ENCODE assay signal across 8 cellular contexts in the genomic region with DNA sequence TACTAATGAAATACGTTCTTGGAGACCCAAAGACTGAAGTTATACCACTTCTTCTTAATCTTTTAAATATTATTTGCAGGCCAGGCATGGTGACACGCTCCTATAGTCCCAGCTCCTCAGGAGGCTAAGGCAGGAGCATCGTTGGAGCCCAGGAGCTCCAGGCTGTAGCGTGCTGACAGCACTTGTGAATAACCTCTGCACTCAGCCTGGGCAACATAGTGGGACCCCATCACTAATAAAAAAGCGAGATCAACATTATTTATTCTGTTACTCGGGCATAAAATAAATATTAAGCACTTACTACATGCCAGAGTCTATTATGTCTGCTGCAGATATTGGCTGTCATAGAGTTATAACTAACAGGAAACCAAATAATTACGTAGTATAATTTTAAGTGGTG. TPM values are rescaled to one million over a fixed set of nuclear protein-coding genes. Genes with fewer than 3 reads are reported as not detected.
DNase-seq lines count a peak whose midpoint lies in the region; ATAC-seq, FAIRE-seq and TF ChIP-seq lines count a peak whose summit lies in the region.

No MANE protein-coding gene starts in this region.

- H3K36me3 ChIP-seq in GM23338 (ENCODE audit: insufficient read depth), result peaks cover 10% of the 10 kb centered on the region; the same call in 1 of the 2 replicates

- ATAC-seq in GM23338 (no peak), GM18868 (IDR thresholded peaks at IDR 0.05; ENCODE audit: unreplicated experiment) (no peak), HG02623 (IDR thresholded peaks at IDR 0.05; ENCODE audit: unreplicated experiment) (no peak)

- peaks cover 16% of the 10 kb centered on the region for H3K4me1 ChIP-seq in GM23338 (ENCODE audit: insufficient read depth)

- FAIRE-seq in GM19239 (lab: Jason Lieb, UNC), result no peak

- peaks cover 47% of the 10 kb centered on the region for H3K79me2 ChIP-seq in GM23338 (replicated peaks; ENCODE audit: insufficient read depth)

- H3K27ac Mint-ChIP-seq in GM23338 (no peak overlapping the region), glutamatergic neuron (ENCODE audit: unreplicated experiment) (no peak overlapping the region)

- peak overlapping the region; percentile 92 for H3K4me3 Mint-ChIP-seq in GM23338
- H3K4me3 Mint-ChIP-seq in glutamatergic neuron (ENCODE audit: unreplicated experiment), result peak overlapping the region; percentile 99

- no peaks in the 10 kb centered on the region for H3K27me3 ChIP-seq in GM23338 (ENCODE audit: insufficient read depth)

- H3K4me3 ChIP-seq in GM23338, result peak overlapping the region; percentile 93
- H3K4me3 ChIP-seq in skin epidermis, result peak overlapping the region; percentile 71 to 96 (median 94)

- H3K27me3 Mint-ChIP-seq in GM23338 (ENCODE audit: insufficient read depth, low read depth, poor library complexity) (peaks cover 4% of the 10 kb centered on the region), glutamatergic neuron (ENCODE audit: unreplicated experiment) (peaks cover 4% of the 10 kb centered on the region)

- H3K27ac ChIP-seq in GM23338 (ENCODE audit: low read depth), result peak overlapping the region; percentile 43; the same call in 1 of the 2 replicates
- peak overlapping the region; percentile 98 for H3K27ac ChIP-seq in VCaP
- H3K27ac ChIP-seq in skin epidermis, result peak overlapping the region in 13 of 21 experiments; percentile 17 to 97 (median 95)

- no peak for DNase-seq in GM23338 (ENCODE audit: low spot score)
- no peak for DNase-seq in glutamatergic neuron
- no peak for DNase-seq in GM19239 (ENCODE audit: insufficient read length, low spot score)
- DNase-seq in NCI-H1092 (lab: John Stamatoyannopoulos, UW), result no peak

- H3K4me1 Mint-ChIP-seq in GM23338 (peaks cover 20% of the 10 kb centered on the region), glutamatergic neuron (ENCODE audit: low read depth, unreplicated experiment) (peaks cover 4% of the 10 kb centered on the region)

- H3K36me3 Mint-ChIP-seq in GM23338 (ENCODE audit: low read depth), result peaks cover 38% of the 10 kb centered on the region
- H3K36me3 Mint-ChIP-seq in glutamatergic neuron (ENCODE audit: unreplicated experiment), result no peaks in the 10 kb centered on the region

- H3K9me3 Mint-ChIP-seq in GM23338 (peaks cover 5% of the 10 kb centered on the region; the same call in 2 of the 3 replicates), glutamatergic neuron (ENCODE audit: unreplicated experiment) (peaks cover 9% of the 10 kb centered on the region)

- H4K20me1 ChIP-seq in GM23338 (replicated peaks; ENCODE audit: insufficient read depth), result peaks cover 34% of the 10 kb centered on the region

- H3F3A ChIP-seq in GM23338 (replicated peaks; ENCODE audit: low read depth), result no peaks in the 10 kb centered on the region

- H3K9me2 ChIP-seq in GM23338 (ENCODE audit: insufficient read depth), result no peaks in the 10 kb centered on the region

- peak overlapping the region; percentile 97 for H3K4me2 ChIP-seq in GM23338

- TF ChIP-seq CTCF in GM23338 (conservative IDR thresholded peaks at IDR 0.05; ENCODE audit: low read depth in 2 of 2) (no peak), VCaP (conservative IDR thresholded peaks at IDR 0.05) (no peak), glutamatergic neuron (IDR thresholded peaks at IDR 0.05; ENCODE audit: partially characterized antibody, unreplicated experiment) (no peak)

- no peak overlapping the region for H2AFZ ChIP-seq in GM23338

TF ChIP-seq in GM23338, 12 proteins besides CTCF, POLR2A, EP300 and RAD21 (continues in another document):
- TF ChIP-seq CREB1 (CRISPR knock-in tag; IDR thresholded peaks at IDR 0.05; ENCODE audit: low read depth) (no peak), JUNB (IDR thresholded peaks at IDR 0.05; ENCODE audit: unreplicated experiment) (no peak), EZH2phosphoT487 (IDR thresholded peaks at IDR 0.05; ENCODE audit: unreplicated experiment) (no peak), ZNF114 (CRISPR knock-in tag; IDR thresholded peaks at IDR 0.05) (no peak), STAT1 (IDR thresholded peaks at IDR 0.05; ENCODE audit: unreplicated experiment) (no peak)
- TF ChIP-seq, protein P1, sequence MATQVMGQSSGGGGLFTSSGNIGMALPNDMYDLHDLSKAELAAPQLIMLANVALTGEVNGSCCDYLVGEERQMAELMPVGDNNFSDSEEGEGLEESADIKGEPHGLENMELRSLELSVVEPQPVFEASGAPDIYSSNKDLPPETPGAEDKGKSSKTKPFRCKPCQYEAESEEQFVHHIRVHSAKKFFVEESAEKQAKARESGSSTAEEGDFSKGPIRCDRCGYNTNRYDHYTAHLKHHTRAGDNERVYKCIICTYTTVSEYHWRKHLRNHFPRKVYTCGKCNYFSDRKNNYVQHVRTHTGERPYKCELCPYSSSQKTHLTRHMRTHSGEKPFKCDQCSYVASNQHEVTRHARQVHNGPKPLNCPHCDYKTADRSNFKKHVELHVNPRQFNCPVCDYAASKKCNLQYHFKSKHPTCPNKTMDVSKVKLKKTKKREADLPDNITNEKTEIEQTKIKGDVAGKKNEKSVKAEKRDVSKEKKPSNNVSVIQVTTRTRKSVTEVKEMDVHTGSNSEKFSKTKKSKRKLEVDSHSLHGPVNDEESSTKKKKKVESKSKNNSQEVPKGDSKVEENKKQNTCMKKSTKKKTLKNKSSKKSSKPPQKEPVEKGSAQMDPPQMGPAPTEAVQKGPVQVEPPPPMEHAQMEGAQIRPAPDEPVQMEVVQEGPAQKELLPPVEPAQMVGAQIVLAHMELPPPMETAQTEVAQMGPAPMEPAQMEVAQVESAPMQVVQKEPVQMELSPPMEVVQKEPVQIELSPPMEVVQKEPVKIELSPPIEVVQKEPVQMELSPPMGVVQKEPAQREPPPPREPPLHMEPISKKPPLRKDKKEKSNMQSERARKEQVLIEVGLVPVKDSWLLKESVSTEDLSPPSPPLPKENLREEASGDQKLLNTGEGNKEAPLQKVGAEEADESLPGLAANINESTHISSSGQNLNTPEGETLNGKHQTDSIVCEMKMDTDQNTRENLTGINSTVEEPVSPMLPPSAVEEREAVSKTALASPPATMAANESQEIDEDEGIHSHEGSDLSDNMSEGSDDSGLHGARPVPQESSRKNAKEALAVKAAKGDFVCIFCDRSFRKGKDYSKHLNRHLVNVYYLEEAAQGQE (IDR thresholded peaks at IDR 0.05; ENCODE audit: unreplicated experiment), result no peak

RNA-seq across cellular contexts. Expression of gene MED17, which starts 0.7 kb away (rescaled TPM):
- total RNA-seq in GM23338 (2014; rRNA removed; shearing (Covaris generic)), result 31.2 and 36.9 TPM in 2 replicates
- polyA plus RNA-seq in GM23338 (2016; fragmentation: Nextera tagmentation; extraction: Ambion mirVana), result 17.4 and 19.1 TPM in 2 replicates
- 73.0 TPM for total RNA-seq in glutamatergic neuron (ENCODE audit: unreplicated experiment)

RNA-seq across cellular contexts. Expression of gene C11orf54, which starts 41.9 kb away (rescaled TPM):
- total RNA-seq in GM23338 (2014; rRNA removed; shearing (Covaris generic)), result 29.0 and 35.8 TPM in 2 replicates
- 38.8 and 43.1 TPM in 2 replicates for polyA plus RNA-seq in GM23338 (2016; fragmentation: Nextera tagmentation; extraction: Ambion mirVana)
- 19.5 TPM for total RNA-seq in glutamatergic neuron (ENCODE audit: unreplicated experiment)

RNA-seq across cellular contexts. Expression of gene TAF1D, which starts 42.1 kb away (rescaled TPM):
- total RNA-seq in GM23338 (2014; rRNA removed; shearing (Covaris generic)), result 240 and 256 TPM in 2 replicates
- polyA plus RNA-seq in GM23338 (2016; fragmentation: Nextera tagmentation; extraction: Ambion mirVana), result 199 and 246 TPM in 2 replicates
- total RNA-seq in glutamatergic neuron (ENCODE audit: unreplicated experiment), result 71.9 TPM

Comparison
In these comparisons a context has a peak if more than half of its experiments do, and no peak if none do; other contexts are left out.
1. H3K27ac ChIP-seq: peak in every context shown above with its lines; median percentile 98 in VCaP; 95 in skin epidermis; 43 in GM23338.